In genomic region chr16:75113046-75113491, GRCh38 we compare ENCODE assay signal across 18 cellular contexts. TPM values are rescaled to one million over a fixed set of nuclear protein-coding genes. Genes with fewer than 3 reads are reported as not detected.
DNase-seq lines count a peak whose midpoint lies in the region; ATAC-seq and TF ChIP-seq lines count a peak whose summit lies in the region.
"Had no signal": no experiment of that assay in that cellular context is flagged by ENCODE, and none has a peak within 500 bp of the region (broad histone marks: within the 10 kb centered on the region; RNA-seq: fewer than 3 reads in every experiment).

No MANE protein-coding gene starts in this region.

- ATAC-seq in activated CD8-positive, alpha-beta T cell treated with anti-CD3 and anti-CD28 coated beads, Interleukin-2, amount 10 ng/mL, durations not matched to agents 7 days and 5 days = no peak
- ATAC-seq in activated CD8-positive, alpha-beta T cell treated with anti-CD3 and anti-CD28 coated beads for 36 hours = no peak
- ATAC-seq in HG03378 (IDR thresholded peaks at IDR 0.05; ENCODE audit: unreplicated experiment) = no peak
- no peak for ATAC-seq in GM21360 (IDR thresholded peaks at IDR 0.05; ENCODE audit: unreplicated experiment)
- ATAC-seq: sciatic nerve had no signal

- peaks cover 7 to 22% (median 20%) of the 10 kb centered on the region in 3 donors for H3K36me3 ChIP-seq in skeletal muscle tissue (ENCODE audit: control insufficient read depth in 3 of 3, insufficient read depth in 3 of 3, low read length in 3 of 3)
- H3K36me3 ChIP-seq: adrenal gland, MG63 had no signal

- no peaks in the 10 kb centered on the region for H3K36me3 Mint-ChIP-seq in activated CD8-positive, alpha-beta T cell treated with anti-CD3 and anti-CD28 coated beads, Interleukin-2, amount 10 ng/mL, durations not matched to agents 7 days and 5 days (ENCODE audit: low read depth)
- peaks cover 2% of the 10 kb centered on the region for H3K36me3 Mint-ChIP-seq in activated CD8-positive, alpha-beta T cell treated with anti-CD3 and anti-CD28 coated beads for 36 hours (ENCODE audit: low read depth)
- H3K36me3 Mint-ChIP-seq: CD8-positive, alpha-beta memory T cell had no signal

- peaks cover 38% of the 10 kb centered on the region for H3K4me1 Mint-ChIP-seq in activated CD8-positive, alpha-beta T cell treated with anti-CD3 and anti-CD28 coated beads, Interleukin-2, amount 10 ng/mL, durations not matched to agents 7 days and 5 days (ENCODE audit: low read depth)
- H3K4me1 Mint-ChIP-seq in activated CD8-positive, alpha-beta T cell treated with anti-CD3 and anti-CD28 coated beads for 36 hours (ENCODE audit: low read depth) = peaks cover 42% of the 10 kb centered on the region

- no peaks in the 10 kb centered on the region for H3K9me3 Mint-ChIP-seq in activated CD8-positive, alpha-beta T cell treated with anti-CD3 and anti-CD28 coated beads, Interleukin-2, amount 10 ng/mL, durations not matched to agents 7 days and 5 days (ENCODE audit: insufficient read depth)
- H3K9me3 Mint-ChIP-seq in activated CD8-positive, alpha-beta T cell treated with anti-CD3 and anti-CD28 coated beads for 36 hours = no peaks in the 10 kb centered on the region
- H3K9me3 Mint-ChIP-seq: activated T-helper 2 cell treated with anti-CD3 and anti-CD28 coated beads, Interferon-gamma antibody, Interleukin-2, Interleukin-4, amounts not matched to agents 10 μg/mL and 5 μg/mL and 100 μg/mL, durations not matched to agents 14 hours and 24 hours and 36 hours; CD8-positive, alpha-beta memory T cell had no signal

- no peaks in the 10 kb centered on the region for H3K27me3 ChIP-seq in skeletal muscle tissue (ENCODE audit: control insufficient read depth in 3 of 3, insufficient read depth in 3 of 3, low read length in 3 of 3)
- H3K27me3 ChIP-seq: adrenal gland, MG63 had no signal

- CTCF ChIA-PET in activated CD8-positive, alpha-beta T cell treated with anti-CD3 and anti-CD28 coated beads, Interleukin-2, amount 10 ng/mL, durations not matched to agents 7 days and 5 days (lab: Charles Lee) = interaction anchor here (5.7 to 9.7 kb wide), 2 partner anchors 50 to 117 kb away, joined by 62 to 205 read pairs; partner anchors contain the start of gene ZNRF1
- CTCF ChIA-PET in activated CD8-positive, alpha-beta T cell treated with anti-CD3 and anti-CD28 coated beads for 36 hours (lab: Charles Lee) = interaction anchor here (2.4 to 6.5 kb wide), 3 partner anchors 100 to 129 kb away, joined by 34 to 158 read pairs (median 48); partner anchors contain the start of genes WDR59 and ZNRF1

- H3K4me3 ChIP-seq in skeletal muscle tissue (ENCODE audit: low read length in 3 of 3) = no peak overlapping the region
- H3K4me3 ChIP-seq: adrenal gland, MG63 had no signal

- POLR2A ChIA-PET in activated CD8-positive, alpha-beta T cell treated with anti-CD3 and anti-CD28 coated beads, Interleukin-2, amount 10 ng/mL, durations not matched to agents 7 days and 5 days (lab: Charles Lee) = interaction anchor here (0.8 kb wide), 1 partner anchor 26 kb away, joined by 3 read pairs; no protein-coding TSS in a partner anchor
- POLR2A ChIA-PET in activated CD8-positive, alpha-beta T cell treated with anti-CD3 and anti-CD28 coated beads for 36 hours (lab: Charles Lee) = interaction anchor here (1.2 kb wide), 1 partner anchor 113 kb away, joined by 3 read pairs; no protein-coding TSS in a partner anchor

- H3K4me1 ChIP-seq in skeletal muscle tissue (ENCODE audit: control insufficient read depth in 3 of 3, insufficient read depth in 3 of 3, low read length in 3 of 3) = peaks cover 70 to 78% (median 74%) of the 10 kb centered on the region in 3 donors

- H3K4me3 Mint-ChIP-seq in activated CD8-positive, alpha-beta T cell treated with anti-CD3 and anti-CD28 coated beads, Interleukin-2, amount 10 ng/mL, durations not matched to agents 7 days and 5 days = no peak overlapping the region
- no peak overlapping the region for H3K4me3 Mint-ChIP-seq in activated CD8-positive, alpha-beta T cell treated with anti-CD3 and anti-CD28 coated beads for 36 hours
- H3K4me3 Mint-ChIP-seq: CD8-positive, alpha-beta memory T cell had no signal

- peak overlapping the region; percentile 96 for H3K27ac ChIP-seq in skeletal muscle tissue (ENCODE audit: low read depth, low read length)

- H3K27me3 Mint-ChIP-seq in activated CD8-positive, alpha-beta T cell treated with anti-CD3 and anti-CD28 coated beads, Interleukin-2, amount 10 ng/mL, durations not matched to agents 7 days and 5 days (ENCODE audit: low read depth) = no peaks in the 10 kb centered on the region
- peaks cover 10% of the 10 kb centered on the region for H3K27me3 Mint-ChIP-seq in activated CD8-positive, alpha-beta T cell treated with anti-CD3 and anti-CD28 coated beads for 36 hours

- no peak for DNase-seq in activated CD8-positive, alpha-beta T cell treated with anti-CD3 and anti-CD28 coated beads, Interleukin-2, amount 10 ng/mL, durations not matched to agents 7 days and 5 days
- DNase-seq in activated CD8-positive, alpha-beta T cell treated with anti-CD3 and anti-CD28 coated beads for 36 hours = no peak
- DNase-seq in NCI-H82 (lab: John Stamatoyannopoulos, UW) (peak; percentile 66), germinal center (ENCODE audit: low spot score) (peak; percentile 4), MV-4-11 (lab: John Stamatoyannopoulos, UW) (no peak)
- DNase-seq: CD8-positive, alpha-beta memory T cell; MG63; NCI-H2029; NCI-H510A treated with DMSO at 0.1 percent for 48 hours; occipital lobe; stimulated activated CD4-positive, alpha-beta T cell treated with anti-CD3 and anti-CD28 coated beads, Interleukin-4, amount 100 ng/mL, for 1 hour had no signal

- H3K9me3 ChIP-seq in skeletal muscle tissue (ENCODE audit: control insufficient read depth in 3 of 3, low read length in 3 of 3) = no peaks in the 10 kb centered on the region
- H3K9me3 ChIP-seq: adrenal gland, MG63 had no signal

- TF ChIP-seq CTCF in activated CD8-positive, alpha-beta T cell treated with anti-CD3 and anti-CD28 coated beads for 36 hours (IDR thresholded peaks at IDR 0.05) = no peak

- H3K27ac Mint-ChIP-seq in activated CD8-positive, alpha-beta T cell treated with anti-CD3 and anti-CD28 coated beads, Interleukin-2, amount 10 ng/mL, durations not matched to agents 7 days and 5 days = peak overlapping the region; percentile 66
- no peak overlapping the region for H3K27ac Mint-ChIP-seq in activated CD8-positive, alpha-beta T cell treated with anti-CD3 and anti-CD28 coated beads for 36 hours
- H3K27ac Mint-ChIP-seq: activated T-helper 2 cell treated with anti-CD3 and anti-CD28 coated beads, Interferon-gamma antibody, Interleukin-2, Interleukin-4, amounts not matched to agents 10 μg/mL and 5 μg/mL and 100 μg/mL, durations not matched to agents 14 hours and 24 hours and 36 hours had no signal

- intact Hi-C loops in activated CD8-positive, alpha-beta T cell treated with anti-CD3 and anti-CD28 coated beads for 36 hours (cut with micrococcal nuclease) = loop anchor here (10.0 kb wide), 1 partner anchor 298 kb away; no protein-coding TSS in a partner anchor

- peak overlapping the region; percentile 51 to 95 (median 76) for H3K9ac ChIP-seq in skeletal muscle tissue (ENCODE audit: low read depth in 1 of 3, low read length in 3 of 3)

RNA-seq across cellular contexts. Expression of gene LDHD, which starts 3.5 kb away (rescaled TPM):
- under 1 TPM in 1 of 2 experiments, not detected in 1; 0.13 TPM for total RNA-seq in activated CD8-positive, alpha-beta T cell treated with anti-CD3 and anti-CD28 coated beads, Interleukin-2, amount 10 ng/mL, durations not matched to agents 7 days and 5 days
- total RNA-seq in activated CD8-positive, alpha-beta T cell treated with anti-CD3 and anti-CD28 coated beads for 36 hours = not detected
- total RNA-seq in skeletal muscle tissue = 6.3 TPM
- total RNA-seq: CD8-positive, alpha-beta memory T cell; kidney epithelial cell had no signal

RNA-seq across cellular contexts. Expression of gene ZFP1, which starts 35.3 kb away (rescaled TPM):
- total RNA-seq in activated CD8-positive, alpha-beta T cell treated with anti-CD3 and anti-CD28 coated beads, Interleukin-2, amount 10 ng/mL, durations not matched to agents 7 days and 5 days = 10 to 100 TPM; 18.3 to 19.5 TPM
- total RNA-seq in activated CD8-positive, alpha-beta T cell treated with anti-CD3 and anti-CD28 coated beads for 36 hours = 10 to 100 TPM; 19.8 to 23.9 TPM
- 12.5 TPM for total RNA-seq in skeletal muscle tissue

Comparison
In these comparisons a context has a peak if more than half of its experiments do, and no peak if none do; other contexts are left out.
1. DNase-seq: peak in NCI-H82 (single experiment) and germinal center (single experiment); none in activated CD8-positive, alpha-beta T cell treated with anti-CD3 and anti-CD28 coated beads, Interleukin-2, amount 10 ng/mL, durations not matched to agents 7 days and 5 days (single experiment), activated CD8-positive, alpha-beta T cell treated with anti-CD3 and anti-CD28 coated beads for 36 hours (single experiment) and MV-4-11 (single experiment).